11 cellular contexts compared by ENCODE assay signal in genomic region chrX:118730500-118731247, GRCh38. TPM values are rescaled to one million over a fixed set of nuclear protein-coding genes. Genes with fewer than 3 reads are reported as not detected.
DNase-seq lines count a peak whose midpoint lies in the region; ATAC-seq and TF ChIP-seq lines count a peak whose summit lies in the region.
"Had no signal": no experiment of that assay in that cellular context is flagged by ENCODE, and none has a peak within 500 bp of the region (broad histone marks: within the 10 kb centered on the region; RNA-seq: fewer than 3 reads in every experiment).

No MANE protein-coding gene starts in this region.

- H3K9ac ChIP-seq in mesenchymal stem cell (ENCODE audit: low read length) (peak overlapping the region; percentile 45), H9 (ENCODE audit: extremely low read depth, insufficient read length, low read length) (no peak overlapping the region)

- 61% methylated on average over 4 of the region's 4 CpGs for WGBS in right cardiac atrium
- 29% methylated on average over 3 of the region's 4 CpGs for WGBS in mesenchymal stem cell
- WGBS in H9 (ENCODE audit: extremely low coverage, insufficient read length, low lambda C conversion rate) = no CpG with 5 or more reads among the region's 4 CpGs

- peaks cover 18 to 24% of the 10 kb centered on the region in 2 experiments for H3K4me1 Mint-ChIP-seq in H9

- peak overlapping the region in 1 of 2 experiments; percentile 3; a peak in 3 of 5 replicates for H3K4me3 Mint-ChIP-seq in H9
- H3K4me3 Mint-ChIP-seq: immature natural killer cell had no signal

- peaks cover 2% of the 10 kb centered on the region for H3K4me1 ChIP-seq in right cardiac atrium (ENCODE audit: control insufficient read depth, insufficient read depth, low read length)
- H3K4me1 ChIP-seq in mesenchymal stem cell (ENCODE audit: control insufficient read depth, insufficient read depth, low read depth, low read length) = peaks cover 8% of the 10 kb centered on the region
- H3K4me1 ChIP-seq in OCI-LY7 (ENCODE audit: insufficient read depth, low read length, poor library complexity, severe bottlenecking) = no peaks in the 10 kb centered on the region
- H3K4me1 ChIP-seq in H9 (ENCODE audit: insufficient read depth, low read length) = peaks cover 3% of the 10 kb centered on the region; the same call in 1 of the 2 replicates
- H3K4me1 ChIP-seq: testis had no signal

- no peak overlapping the region for H3K56ac ChIP-seq in H9 (ENCODE audit: insufficient read length, low read depth, low read length)

- H3K79me2 ChIP-seq in OCI-LY7 (ENCODE audit: insufficient read depth, low read depth, low read length) (no peaks in the 10 kb centered on the region), H9 (ENCODE audit: insufficient read depth, low read length) (no peaks in the 10 kb centered on the region)

- H3K18ac ChIP-seq in mesenchymal stem cell (ENCODE audit: low read depth in 1 of 2, low read length in 2 of 2) = peak overlapping the region in 1 of 2 experiments; percentile 12
- no peak overlapping the region for H3K18ac ChIP-seq in H9 (ENCODE audit: insufficient read length, low read depth, low read length)

- H3K36me3 ChIP-seq in mesenchymal stem cell (ENCODE audit: control insufficient read depth in 1 of 2, insufficient read depth in 2 of 2, low read depth in 1 of 2, low read length in 2 of 2) = no peaks in the 10 kb centered on the region
- no peaks in the 10 kb centered on the region for H3K36me3 ChIP-seq in OCI-LY7 (ENCODE audit: insufficient read depth, low read length)

- H2BK15ac ChIP-seq in mesenchymal stem cell (ENCODE audit: low read depth, poor library complexity, severe bottlenecking) = no peak overlapping the region
- no peak overlapping the region for H2BK15ac ChIP-seq in H9 (ENCODE audit: low read depth, low read length)

- H2BK5ac ChIP-seq in mesenchymal stem cell (ENCODE audit: low read depth, low read length, poor library complexity, severe bottlenecking) (no peak overlapping the region), H9 (ENCODE audit: insufficient read length, low read length) (no peak overlapping the region)

- H2AFZ ChIP-seq in mesenchymal stem cell (ENCODE audit: low read depth, low read length) (no peak overlapping the region), OCI-LY7 (ENCODE audit: low read length) (no peak overlapping the region), H9 (ENCODE audit: low read length) (no peak overlapping the region)

- peaks cover 13 to 72% of the 10 kb centered on the region in 2 experiments for H3K9me3 Mint-ChIP-seq in H9

- no peak overlapping the region for H4K8ac ChIP-seq in mesenchymal stem cell (ENCODE audit: low read length)
- no peak overlapping the region for H4K8ac ChIP-seq in H9 (replicated peaks; ENCODE audit: insufficient read length, low read depth, low read length)

- H3K27ac ChIP-seq in right cardiac atrium (ENCODE audit: low read length) (peak overlapping the region; percentile 3), caudate nucleus (ENCODE audit: low read depth, low read length) (peak overlapping the region; percentile 44), mesenchymal stem cell (ENCODE audit: low read length, poor library complexity, severe bottlenecking) (peak overlapping the region; percentile 56), OCI-LY7 (ENCODE audit: low read depth, low read length, poor library complexity, severe bottlenecking) (no peak overlapping the region), H9 (ENCODE audit: insufficient read length, low read depth, low read length) (no peak overlapping the region)
- H3K27ac ChIP-seq: testis had no signal

- peaks cover 14% of the 10 kb centered on the region for H3K27me3 Mint-ChIP-seq in H9 (ENCODE audit: low read depth)

- H3K36me3 Mint-ChIP-seq in H9 (ENCODE audit: insufficient read depth in 1 of 3, low read depth in 3 of 3) = peaks cover 0 to 4% (median 2%) of the 10 kb centered on the region in 3 experiments; a peak in 4 of 7 replicates
- H3K36me3 Mint-ChIP-seq: immature natural killer cell had no signal

- no peaks in the 10 kb centered on the region for H3K79me1 ChIP-seq in mesenchymal stem cell (replicated peaks; ENCODE audit: low read length, poor library complexity, severe bottlenecking)
- no peaks in the 10 kb centered on the region for H3K79me1 ChIP-seq in H9 (ENCODE audit: insufficient read depth, low read depth, low read length, poor library complexity, severe bottlenecking)

- H3T11ph ChIP-seq in H9 (ENCODE audit: low read length) = no peak overlapping the region

- no peak overlapping the region for H4K5ac ChIP-seq in H9 (ENCODE audit: insufficient read length, low read depth, low read length)

- no peak overlapping the region for H4K91ac ChIP-seq in mesenchymal stem cell (ENCODE audit: low read length)
- H4K91ac ChIP-seq in H9 (ENCODE audit: insufficient read length, low read depth, low read length) = no peak overlapping the region

- H2AK5ac ChIP-seq in mesenchymal stem cell (ENCODE audit: low read length, severe bottlenecking) (no peak overlapping the region), H9 (ENCODE audit: insufficient read length, low read length) (no peak overlapping the region)

- H3K14ac ChIP-seq in mesenchymal stem cell (ENCODE audit: low read length in 2 of 2) (no peak overlapping the region), H9 (ENCODE audit: insufficient read depth, low read length) (no peak overlapping the region)

- no peak overlapping the region for H2BK12ac ChIP-seq in mesenchymal stem cell (ENCODE audit: low read length in 2 of 2)
- no peak overlapping the region for H2BK12ac ChIP-seq in H9 (ENCODE audit: insufficient read length, low read depth, low read length)

- H4K20me1 ChIP-seq in OCI-LY7 (ENCODE audit: insufficient read depth, low read length) = no peaks in the 10 kb centered on the region
- no peaks in the 10 kb centered on the region for H4K20me1 ChIP-seq in H9 (ENCODE audit: control insufficient read depth, insufficient read depth, insufficient read length)

- H3K9me3 ChIP-seq in right cardiac atrium (ENCODE audit: control insufficient read depth, low read length) (no peaks in the 10 kb centered on the region), mesenchymal stem cell (ENCODE audit: control insufficient read depth, low read length) (no peaks in the 10 kb centered on the region), OCI-LY7 (ENCODE audit: low read length) (no peaks in the 10 kb centered on the region), H9 (ENCODE audit: control insufficient read depth, low read depth, low read length) (peaks cover 9% of the 10 kb centered on the region)
- H3K9me3 ChIP-seq: testis had no signal

- no peaks in the 10 kb centered on the region for H3K27me3 ChIP-seq in right cardiac atrium (ENCODE audit: control insufficient read depth, insufficient read depth)
- H3K27me3 ChIP-seq in mesenchymal stem cell (ENCODE audit: control insufficient read depth in 1 of 2, insufficient read depth in 1 of 2, low read length in 2 of 2) = no peaks in the 10 kb centered on the region
- H3K27me3 ChIP-seq in H9 (ENCODE audit: insufficient read depth, low read length) = no peaks in the 10 kb centered on the region; the same call in 1 of the 2 replicates
- H3K27me3 ChIP-seq: testis had no signal

- intact Hi-C loops in right cardiac atrium (cut with DNase I) (no loop called here), left ventricle myocardium superior (cut with micrococcal nuclease) (no loop called here), OCI-LY7 (cut with micrococcal nuclease; ENCODE audit: unreplicated experiment) (no loop called here)

- TF ChIP-seq CTCF in OCI-LY7 (conservative IDR thresholded peaks at IDR 0.05; ENCODE audit: low read length) = no peak
- no peak for TF ChIP-seq CTCF in H9 (conservative IDR thresholded peaks at IDR 0.05)

- no peaks in the 10 kb centered on the region for H3K23me2 ChIP-seq in H9 (ENCODE audit: insufficient read length, low read depth, low read length, poor library complexity, severe bottlenecking)

- POLR2A ChIA-PET in OCI-LY7 (lab: Charles Lee) = no interaction called here

- no peak overlapping the region for H2BK20ac ChIP-seq in H9 (ENCODE audit: low read depth, low read length, poor library complexity, severe bottlenecking)

- H3K9me2 ChIP-seq in OCI-LY7 (ENCODE audit: insufficient read depth, low read length) = no peaks in the 10 kb centered on the region

- BruUV-seq in OCI-LY7 (replicated peaks; lab: Mats Ljungman, UMichigan) = no TSS peak

- CTCF ChIA-PET in OCI-LY7 (lab: Charles Lee; ENCODE audit: unreplicated experiment) = no interaction called here

- H3K4me2 ChIP-seq in mesenchymal stem cell (ENCODE audit: low read length, poor library complexity, severe bottlenecking) (peak overlapping the region; percentile 39), OCI-LY7 (ENCODE audit: low read length) (no peak overlapping the region), H9 (ENCODE audit: insufficient read depth, insufficient read length, low read length) (no peak overlapping the region)

- H3K4me3 ChIP-seq in right cardiac atrium (ENCODE audit: low read length) (peak overlapping the region; percentile 22), mesenchymal stem cell (ENCODE audit: insufficient read depth in 1 of 2, low read depth in 1 of 2, low read length in 2 of 2) (peak overlapping the region in 1 of 2 experiments; percentile 50), OCI-LY7 (ENCODE audit: low read depth, low read length, poor library complexity, severe bottlenecking) (no peak overlapping the region)
- H3K4me3 ChIP-seq: testis had no signal

- DNase-seq in right cardiac atrium (no peak), left ventricle myocardium superior (no peak), caudate nucleus (lab: John Stamatoyannopoulos, UW) (no peak), mesenchymal stem cell (peak; percentile 60), OCI-LY7 (ENCODE audit: low spot score) (no peak), H9 (no peak), Kasumi-1 (lab: John Stamatoyannopoulos, UW) (no peak)
- DNase-seq: immature natural killer cell, SW 1271, testis had no signal

- H3K27ac Mint-ChIP-seq in H9 = no peak overlapping the region
- H3K27ac Mint-ChIP-seq: immature natural killer cell had no signal

- no peak overlapping the region for H3K23ac ChIP-seq in mesenchymal stem cell (ENCODE audit: low read length in 2 of 2)
- H3K23ac ChIP-seq in H9 (ENCODE audit: insufficient read length, low read depth, low read length) = no peak overlapping the region

- ATAC-seq in right cardiac atrium (no peak), left ventricle myocardium superior (no peak), GM18873 (IDR thresholded peaks at IDR 0.05; ENCODE audit: low FRiP score, unreplicated experiment) (no peak)

- H2BK120ac ChIP-seq in mesenchymal stem cell (ENCODE audit: low read depth, low read length) (no peak overlapping the region), H9 (ENCODE audit: low read depth, low read length, poor library complexity, severe bottlenecking) (no peak overlapping the region)

- H3K4ac ChIP-seq in mesenchymal stem cell (ENCODE audit: low read depth in 1 of 2, low read length in 2 of 2) (peak overlapping the region in 1 of 2 experiments; percentile 41), H9 (ENCODE audit: low read depth, low read length) (no peak overlapping the region)

RNA-seq across cellular contexts. Expression of gene IL13RA1, which starts 3.3 kb away (rescaled TPM):
- 10 to 100 TPM; 21.8 to 30.9 (median 24.7) TPM for total RNA-seq in right cardiac atrium
- polyA plus RNA-seq in right cardiac atrium = 13.6 TPM
- 17.2 TPM for total RNA-seq in left ventricle myocardium superior
- polyA plus RNA-seq in mesenchymal stem cell (2013, experiment 1 of 2) = 61.7 TPM
- polyA plus RNA-seq in mesenchymal stem cell (2013, experiment 2 of 2) = 63.3 TPM
- not detected in 2 replicates for total RNA-seq in OCI-LY7 (2014; rRNA removed; shearing (Covaris generic))
- total RNA-seq in OCI-LY7 (2022) = not detected in 2 replicates
- 13.4 and 14.4 TPM in 2 replicates for total RNA-seq in H9 (2021)

Comparison
In these comparisons a context has a peak if more than half of its experiments do, and no peak if none do; other contexts are left out.
1. H3K27ac ChIP-seq: peak in right cardiac atrium (single experiment), caudate nucleus (single experiment) and mesenchymal stem cell (single experiment); none in OCI-LY7 (single experiment) and H9 (single experiment).
2. RNA of gene IL13RA1, which starts 3.3 kb away (total RNA-seq): 21.8 to 30.9 TPM in right cardiac atrium, 17.2 TPM in left ventricle myocardium superior (single experiment) and 13.4 to 14.4 TPM in H9; not detected in OCI-LY7; every median in the first group is over 10 times any median in the second.